In the genomic region with DNA sequence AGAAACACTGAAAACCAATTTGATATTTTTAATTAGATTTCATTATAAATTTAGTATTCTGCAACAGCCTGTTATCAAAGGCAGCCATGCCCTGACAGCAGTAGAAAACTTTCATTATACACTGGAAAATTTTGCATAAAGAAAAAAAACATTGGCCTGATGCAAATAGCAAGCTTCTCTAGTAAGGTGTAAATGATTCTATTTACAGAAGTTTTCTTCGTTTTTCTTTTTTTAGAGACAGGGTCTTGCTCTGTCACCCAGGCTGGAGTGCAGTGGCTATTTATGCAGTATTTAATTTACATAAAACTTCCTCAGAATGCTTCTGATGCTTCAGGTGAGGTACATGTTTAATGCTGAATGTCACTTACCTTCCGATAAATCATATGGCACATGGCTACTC, we compare ENCODE assay signal across 13 cellular contexts.
A peak's percentile ranks its signal among the peaks of the same experiment; 100 is the strongest.
DNase-seq lines count a peak whose midpoint lies in the region; ATAC-seq and TF ChIP-seq lines count a peak whose summit lies in the region.
"Had no signal": no experiment of that assay in that cellular context is flagged by ENCODE, and none has a peak within 500 bp of the region (broad histone marks: within the 10 kb centered on the region; RNA-seq: fewer than 3 reads in every experiment).

No MANE protein-coding gene starts in this region.

- no peak for DNase-seq in activated effector memory CD4-positive, alpha-beta T cell treated with Interleukin-2 at 50 U/mL for 16 hours
- DNase-seq in omental fat pad (ENCODE audit: low spot score) (no peak), SHP77 (lab: John Stamatoyannopoulos, UW) (no peak), cerebellar nuclear complex (lab: John Stamatoyannopoulos, UW) (no peak)
- DNase-seq: activated CD4-positive, alpha-beta T cell treated with anti-CD3 and anti-CD28 coated beads for 36 hours; DMS53; MM.1S; NCI-H524 treated with DMSO at 0.1 percent for 48 hours had no signal

- no peak for TF ChIP-seq CTCF in omental fat pad (IDR thresholded peaks at IDR 0.05)

- ATAC-seq in GM18499 (IDR thresholded peaks at IDR 0.05; ENCODE audit: insufficient read depth, unreplicated experiment) (peak; percentile 81), GM19455 (IDR thresholded peaks at IDR 0.05; ENCODE audit: unreplicated experiment) (peak; percentile 83), HG02798 (IDR thresholded peaks at IDR 0.05; ENCODE audit: poor library complexity, unreplicated experiment) (peak; percentile 82), HG03521 (IDR thresholded peaks at IDR 0.05; ENCODE audit: unreplicated experiment) (peak; percentile 50), omental fat pad (ENCODE audit: low FRiP score) (no peak)
- ATAC-seq: activated CD4-positive, alpha-beta T cell treated with anti-CD3 and anti-CD28 coated beads for 36 hours; activated T-helper 17 cell treated with anti-CD3 and anti-CD28 coated beads, Interleukin-2, amount 50 U/mL, for 72 hours had no signal
